In genomic region chr1:43822040-43822439, GRCh38 we compare ENCODE assay signal across 12 cellular contexts.
A peak's percentile ranks its signal among the peaks of the same experiment; 100 is the strongest.
DNase-seq lines count a peak whose midpoint lies in the region; ATAC-seq and TF ChIP-seq lines count a peak whose summit lies in the region.
"Had no signal": no experiment of that assay in that cellular context is flagged by ENCODE, and none has a peak within 500 bp of the region (broad histone marks: within the 10 kb centered on the region; RNA-seq: fewer than 3 reads in every experiment).

No MANE protein-coding gene starts in this region.

- no peak overlapping the region for H3K4me3 Mint-ChIP-seq in GM23338
- no peak overlapping the region for H3K4me3 Mint-ChIP-seq in natural killer cell treated with Interleukin-12 subunit alpha and Interleukin-12 subunit beta and Interleukin-15 and Interleukin-18, amount 100 ng/mL, for 72 hours
- H3K4me3 Mint-ChIP-seq: activated naive CD4-positive, alpha-beta T cell treated with anti-CD3 and anti-CD28 coated beads for 36 hours; T-helper 1 cell treated with Interleukin-12 subunit alpha and Interleukin-12 subunit beta and Interleukin-4 antibody, amounts not matched to agents 30 μg/mL and 1 μg/mL, for 36 hours had no signal

- DNase-seq in GM23338 (ENCODE audit: low spot score), result peak; percentile 27
- peak; percentile 88 for DNase-seq in fibroblast of villous mesenchyme (ENCODE audit: low read depth)
- peak; percentile 51 to 56 for DNase-seq in gastrocnemius medialis
- no peak for DNase-seq in activated gamma-delta T cell treated with Interleukin-2 at 50 U/mL for 16 hours
- DNase-seq in caudate nucleus (lab: John Stamatoyannopoulos, UW), result no peak
- no peak for DNase-seq in natural killer cell treated with Interleukin-12 subunit alpha and Interleukin-12 subunit beta and Interleukin-15 and Interleukin-18, amount 100 ng/mL, for 72 hours (ENCODE audit: low spot score)
- no peak for DNase-seq in activated T-cell treated with anti-CD3 and anti-CD28 coated beads for 4 hours
- DNase-seq: activated naive CD4-positive, alpha-beta T cell treated with anti-CD3 and anti-CD28 coated beads for 36 hours; NCI-H1048; stimulated activated CD4-positive, alpha-beta T cell treated with anti-CD3 and anti-CD28 coated beads, Interleukin-1b, Interleukin-23, amount 100 ng/mL, for 48 hours had no signal

- ATAC-seq in GM23338 (no peak), SK-N-SH treated with all-trans-retinoic acid at 6 μM for 48 hours (peak; percentile 98), gastrocnemius medialis (peak; percentile 100)
- no peak for ATAC-seq in natural killer cell treated with Interleukin-12 subunit alpha and Interleukin-12 subunit beta and Interleukin-15 and Interleukin-18, amount 100 ng/mL, for 72 hours

- H3K4me3 ChIP-seq in GM23338, result no peak overlapping the region
- peak overlapping the region; percentile 1 for H3K4me3 ChIP-seq in fibroblast of villous mesenchyme (ENCODE audit: low read depth, low read length)
- no peak overlapping the region for H3K4me3 ChIP-seq in gastrocnemius medialis

- intact Hi-C loops in gastrocnemius medialis (cut with DNase I; ENCODE audit: low total_unique reads), result loop anchor here (2.0 to 5.0 kb wide), 2 partner anchors 35 to 60 kb away; no protein-coding TSS in a partner anchor

- H3K4me1 ChIP-seq in GM23338 (ENCODE audit: insufficient read depth) (no peaks in the 10 kb centered on the region), gastrocnemius medialis (peaks cover 12 to 19% of the 10 kb centered on the region in 2 donors)

- no peaks in the 10 kb centered on the region for H3K27me3 ChIP-seq in GM23338 (ENCODE audit: insufficient read depth)
- H3K27me3 ChIP-seq in gastrocnemius medialis, result no peaks in the 10 kb centered on the region

- no peak for TF ChIP-seq POLR2A in gastrocnemius medialis (IDR thresholded peaks at IDR 0.05)

- no peak for TF ChIP-seq CTCF in GM23338 (conservative IDR thresholded peaks at IDR 0.05; ENCODE audit: low read depth in 2 of 2)
- no peak for TF ChIP-seq CTCF in fibroblast of villous mesenchyme (IDR thresholded peaks at IDR 0.05; ENCODE audit: insufficient read depth, low read depth, low read length)
- no peak for TF ChIP-seq CTCF in gastrocnemius medialis (IDR thresholded peaks at IDR 0.05 in 4 of 5, conservative IDR thresholded peaks at IDR 0.05 in 1 of 5)

- H3K4me1 Mint-ChIP-seq in GM23338, result no peaks in the 10 kb centered on the region
- peaks cover 0 to 4% of the 10 kb centered on the region in 2 donors for H3K4me1 Mint-ChIP-seq in natural killer cell treated with Interleukin-12 subunit alpha and Interleukin-12 subunit beta and Interleukin-15 and Interleukin-18, amount 100 ng/mL, for 72 hours (ENCODE audit: low read depth in 2 of 2)

- in situ Hi-C loops in gastrocnemius medialis (cut with MboI; ENCODE audit: low sequenced_read_pairs in 4 of 4), result no loop called here

- 0 out of 2 replicates have a peak, but pooled peaks cover 3% of the 10 kb centered on the region for H3K9me2 ChIP-seq in GM23338 (ENCODE audit: insufficient read depth)

- no peaks in the 10 kb centered on the region for H3K79me2 ChIP-seq in GM23338 (replicated peaks; ENCODE audit: insufficient read depth)

- H3K4me2 ChIP-seq in GM23338, result no peak overlapping the region

- peaks cover 18% of the 10 kb centered on the region; the same call in 2 of the 3 replicates for H3K36me3 Mint-ChIP-seq in GM23338 (ENCODE audit: low read depth)
- H3K36me3 Mint-ChIP-seq in natural killer cell treated with Interleukin-12 subunit alpha and Interleukin-12 subunit beta and Interleukin-15 and Interleukin-18, amount 100 ng/mL, for 72 hours, result peaks cover 29% of the 10 kb centered on the region

- H3K27me3 Mint-ChIP-seq in GM23338 (ENCODE audit: insufficient read depth, low read depth, poor library complexity), result peaks cover 2% of the 10 kb centered on the region
- no peaks in the 10 kb centered on the region for H3K27me3 Mint-ChIP-seq in natural killer cell treated with Interleukin-12 subunit alpha and Interleukin-12 subunit beta and Interleukin-15 and Interleukin-18, amount 100 ng/mL, for 72 hours

- H2AFZ ChIP-seq in GM23338, result no peak overlapping the region

- H3F3A ChIP-seq in GM23338 (replicated peaks; ENCODE audit: low read depth), result no peaks in the 10 kb centered on the region

- no peaks in the 10 kb centered on the region for H4K20me1 ChIP-seq in GM23338 (replicated peaks; ENCODE audit: insufficient read depth)

- peaks cover 14% of the 10 kb centered on the region; the same call in 2 of the 3 replicates for H3K9me3 Mint-ChIP-seq in GM23338
- H3K9me3 Mint-ChIP-seq in natural killer cell treated with Interleukin-12 subunit alpha and Interleukin-12 subunit beta and Interleukin-15 and Interleukin-18, amount 100 ng/mL, for 72 hours, result no peaks in the 10 kb centered on the region

- no peaks in the 10 kb centered on the region for H3K9me3 ChIP-seq in gastrocnemius medialis

- no peaks in the 10 kb centered on the region for H3K36me3 ChIP-seq in GM23338 (ENCODE audit: insufficient read depth)
- peaks cover 0 to 6% of the 10 kb centered on the region in 2 donors for H3K36me3 ChIP-seq in gastrocnemius medialis

- H3K27ac Mint-ChIP-seq in GM23338, result no peak overlapping the region
- no peak overlapping the region for H3K27ac Mint-ChIP-seq in natural killer cell treated with Interleukin-12 subunit alpha and Interleukin-12 subunit beta and Interleukin-15 and Interleukin-18, amount 100 ng/mL, for 72 hours
- H3K27ac Mint-ChIP-seq: activated naive CD4-positive, alpha-beta T cell treated with anti-CD3 and anti-CD28 coated beads for 36 hours; T-helper 1 cell treated with Interleukin-12 subunit alpha and Interleukin-12 subunit beta and Interleukin-4 antibody, amounts not matched to agents 30 μg/mL and 1 μg/mL, for 36 hours had no signal

- H3K27ac ChIP-seq in GM23338 (ENCODE audit: low read depth) (no peak overlapping the region), gastrocnemius medialis (peak overlapping the region; percentile 9 to 54 (median 29)), caudate nucleus (ENCODE audit: low read depth, low read length) (no peak overlapping the region)

TF ChIP-seq in GM23338, 12 proteins besides CTCF, POLR2A, EP300 and RAD21 (continues in another document):
- no peak for TF ChIP-seq CREB1 (CRISPR knock-in tag; IDR thresholded peaks at IDR 0.05; ENCODE audit: low read depth)
- no peak for TF ChIP-seq NANOG (IDR thresholded peaks at IDR 0.05; ENCODE audit: borderline replicate concordance)

TF ChIP-seq in SK-N-SH treated with all-trans-retinoic acid at 6 μM for 48 hours, 23 proteins besides CTCF, POLR2A, EP300 and RAD21:
- no peak for TF ChIP-seq CREB5 (CRISPR knock-in tag; IDR thresholded peaks at IDR 0.05; ENCODE audit: low read depth)
- TF ChIP-seq ZNF565 (CRISPR knock-in tag; conservative IDR thresholded peaks at IDR 0.05; ENCODE audit: low read depth), result no peak
- TF ChIP-seq SNAI2 (CRISPR knock-in tag; IDR thresholded peaks at IDR 0.05), result peak; percentile 82; the same call in 1 of the 2 replicates
- TF ChIP-seq ISL1 (CRISPR knock-in tag; IDR thresholded peaks at IDR 0.05), result peak; percentile 68
- TF ChIP-seq PATZ1 (CRISPR knock-in tag; IDR thresholded peaks at IDR 0.05; ENCODE audit: borderline replicate concordance), result no peak; the same call in 1 of the 2 replicates

Comparison
In these comparisons a context has a peak if more than half of its experiments do, and no peak if none do; other contexts are left out.
1. ATAC-seq: peak in SK-N-SH treated with all-trans-retinoic acid at 6 μM for 48 hours (single experiment) and gastrocnemius medialis (2 of 2); none in GM23338 (single experiment) and natural killer cell treated with Interleukin-12 subunit alpha and Interleukin-12 subunit beta and Interleukin-15 and Interleukin-18, amount 100 ng/mL, for 72 hours (0 of 2).
2. DNase-seq: peak in GM23338 (single experiment), fibroblast of villous mesenchyme (single experiment) and gastrocnemius medialis (2 of 2); none in activated gamma-delta T cell treated with Interleukin-2 at 50 U/mL for 16 hours (single experiment), caudate nucleus (0 of 61), natural killer cell treated with Interleukin-12 subunit alpha and Interleukin-12 subunit beta and Interleukin-15 and Interleukin-18, amount 100 ng/mL, for 72 hours (single experiment) and activated T-cell treated with anti-CD3 and anti-CD28 coated beads for 4 hours (single experiment).
3. H3K27ac ChIP-seq: peak in gastrocnemius medialis (4 of 4); none in GM23338 (single experiment) and caudate nucleus (single experiment).